9 cellular contexts compared by ENCODE assay signal in genomic region chr12:3097836-3098235, GRCh38. TPM values are rescaled to one million over a fixed set of nuclear protein-coding genes. Genes with fewer than 3 reads are reported as not detected.
DNase-seq lines count a peak whose midpoint lies in the region; ATAC-seq and TF ChIP-seq lines count a peak whose summit lies in the region.
"Had no signal": no experiment of that assay in that cellular context is flagged by ENCODE, and none has a peak within 500 bp of the region (broad histone marks: within the 10 kb centered on the region; RNA-seq: fewer than 3 reads in every experiment).

No MANE protein-coding gene starts in this region.

- peaks cover 10% of the 10 kb centered on the region for H3K36me3 Mint-ChIP-seq in activated B cell treated with CpG ODN at 0.5 μM for 24 hours (ENCODE audit: low read depth)

- no peak overlapping the region for H2AFZ ChIP-seq in neuronal stem cell (ENCODE audit: low read length)

- H3K4me2 ChIP-seq in neuronal stem cell (ENCODE audit: insufficient read depth, low read length, poor library complexity, severe bottlenecking) = no peak overlapping the region

- H3K14ac ChIP-seq in neuronal stem cell (ENCODE audit: low read length) = no peak overlapping the region

- no peak for TF ChIP-seq EP300 in gastroesophageal sphincter (IDR thresholded peaks at IDR 0.05)

- H3K4me1 ChIP-seq in gastroesophageal sphincter = peaks cover 0 to 47% (median 16%) of the 10 kb centered on the region in 3 donors
- peaks cover 4 to 6% of the 10 kb centered on the region in 2 donors for H3K4me1 ChIP-seq in neuronal stem cell (ENCODE audit: control insufficient read depth in 2 of 2, insufficient read depth in 1 of 2, low read depth in 1 of 2, low read length in 2 of 2)
- H3K4me1 ChIP-seq in uterus = peaks cover 6 to 18% of the 10 kb centered on the region in 2 donors

- ATAC-seq in activated B cell treated with CpG ODN at 0.5 μM for 24 hours (ENCODE audit: low read depth) (no peak), gastroesophageal sphincter (no peak)
- ATAC-seq: Panc1 had no signal

- H3K4ac ChIP-seq in neuronal stem cell (ENCODE audit: low read length) = no peak overlapping the region

- no peak overlapping the region for H3K23ac ChIP-seq in neuronal stem cell (ENCODE audit: low read depth, low read length, poor library complexity)

- TF ChIP-seq CTCF in activated B cell treated with CpG ODN at 0.5 μM for 24 hours (IDR thresholded peaks at IDR 0.05) = no peak
- no peak for TF ChIP-seq CTCF in gastroesophageal sphincter (IDR thresholded peaks at IDR 0.05)
- no peak for TF ChIP-seq CTCF in uterus (IDR thresholded peaks at IDR 0.05)

- no peak overlapping the region for H2BK12ac ChIP-seq in neuronal stem cell (ENCODE audit: low read length)

- H3K27ac Mint-ChIP-seq in activated B cell treated with CpG ODN at 0.5 μM for 24 hours = no peak overlapping the region

- POLR2A ChIA-PET in activated B cell treated with CpG ODN at 0.5 μM for 24 hours (lab: Charles Lee) = no interaction called here

- peaks cover 12% of the 10 kb centered on the region for H3K4me1 Mint-ChIP-seq in activated B cell treated with CpG ODN at 0.5 μM for 24 hours

- no peak overlapping the region for H2BK5ac ChIP-seq in neuronal stem cell (ENCODE audit: low read length)

- intact Hi-C loops in activated B cell treated with CpG ODN at 0.5 μM for 24 hours (cut with micrococcal nuclease) = no loop called here
- intact Hi-C loops in uterus (cut with DNase I; ENCODE audit: low total_unique reads) = no loop called here
- intact Hi-C loops in posterior vena cava (cut with DNase I) = no loop called here

- CTCF ChIA-PET in activated B cell treated with CpG ODN at 0.5 μM for 24 hours (lab: Charles Lee) = no interaction called here

- H3K9ac ChIP-seq in neuronal stem cell (ENCODE audit: low read depth, low read length, poor library complexity) = no peak overlapping the region

- H3K18ac ChIP-seq in neuronal stem cell (ENCODE audit: low read length) = peak overlapping the region; percentile 15

- H3K27me3 Mint-ChIP-seq in activated B cell treated with CpG ODN at 0.5 μM for 24 hours = no peaks in the 10 kb centered on the region

- peak overlapping the region; percentile 38 for H3K4me3 Mint-ChIP-seq in activated B cell treated with CpG ODN at 0.5 μM for 24 hours
- H3K4me3 Mint-ChIP-seq: WTC11 had no signal

- H3K9me3 Mint-ChIP-seq in activated B cell treated with CpG ODN at 0.5 μM for 24 hours = peaks cover 19% of the 10 kb centered on the region

- H3K27ac ChIP-seq in gastroesophageal sphincter = peak overlapping the region in 3 of 4 donors; percentile 63 to 74 (median 73)
- H3K27ac ChIP-seq in neuronal stem cell (replicated peaks; ENCODE audit: low read length) = no peak overlapping the region
- H3K27ac ChIP-seq in uterus = peak overlapping the region; percentile 88 to 90

- H4K8ac ChIP-seq in neuronal stem cell (ENCODE audit: low read depth, low read length) = no peak overlapping the region

- H3K27me3 ChIP-seq in gastroesophageal sphincter = no peaks in the 10 kb centered on the region
- H3K27me3 ChIP-seq in neuronal stem cell (ENCODE audit: control insufficient read depth in 3 of 3, insufficient read depth in 3 of 3, low read depth in 1 of 3, low read length in 3 of 3) = no peaks in the 10 kb centered on the region
- no peaks in the 10 kb centered on the region for H3K27me3 ChIP-seq in uterus

- H2BK120ac ChIP-seq in neuronal stem cell (ENCODE audit: low read depth, low read length) = no peak overlapping the region

- H3K4me3 ChIP-seq in gastroesophageal sphincter (peak overlapping the region in 1 of 2 donors; percentile 17), neuronal stem cell (ENCODE audit: low read length in 2 of 2) (peak overlapping the region in 1 of 2 donors; percentile 42), uterus (peak overlapping the region in 1 of 2 donors; percentile 11)

- no peak overlapping the region for H2AK5ac ChIP-seq in neuronal stem cell (ENCODE audit: low read depth, low read length)

- H3K9me3 ChIP-seq in gastroesophageal sphincter (peaks cover 0 to 6% (median 0%) of the 10 kb centered on the region in 3 donors), neuronal stem cell (replicated peaks in 1 of 2; ENCODE audit: control insufficient read depth in 2 of 2, insufficient read depth in 1 of 2, low read depth in 1 of 2, low read length in 2 of 2) (peaks cover 6 to 15% of the 10 kb centered on the region in 2 donors), uterus (no peaks in the 10 kb centered on the region)

- peak overlapping the region; percentile 38 for H2BK15ac ChIP-seq in neuronal stem cell (ENCODE audit: low read length)

- no peak for DNase-seq in activated B cell treated with CpG ODN at 0.5 μM for 24 hours
- no peak for DNase-seq in neuronal stem cell (ENCODE audit: low spot score)
- DNase-seq in uterus = no peak
- DNase-seq in posterior vena cava (ENCODE audit: low spot score) = no peak
- no peak for DNase-seq in T-helper 1 cell
- DNase-seq in NCI-H2196 (lab: John Stamatoyannopoulos, UW; ENCODE audit: unreplicated experiment) = no peak

- TF ChIP-seq POLR2A in gastroesophageal sphincter (IDR thresholded peaks at IDR 0.05) (no peak), uterus (IDR thresholded peaks at IDR 0.05) (no peak)

- no peak overlapping the region for H4K91ac ChIP-seq in neuronal stem cell (ENCODE audit: low read depth, low read length, poor library complexity)

- WGBS in gastroesophageal sphincter (ENCODE audit: low coverage in 1 of 2), 2 donors = 62% methylated on average over 5 of the region's 9 CpGs; no CpG with 5 or more reads in 1 of the 2 donors
- WGBS in neuronal stem cell (ENCODE audit: extremely low coverage in 2 of 2, insufficient read length in 2 of 2, insufficient replicate concordance in 1 of 2), 2 donors = no CpG with 5 or more reads among the region's 9 CpGs

- H3K79me1 ChIP-seq in neuronal stem cell (ENCODE audit: low read depth, low read length) = peaks cover 3% of the 10 kb centered on the region

- H3K36me3 ChIP-seq in gastroesophageal sphincter (peaks cover 0 to 3% of the 10 kb centered on the region in 2 donors), neuronal stem cell (replicated peaks in 1 of 2; ENCODE audit: control insufficient read depth in 2 of 2, insufficient read depth in 2 of 2, low read length in 2 of 2) (peaks cover 0 to 2% of the 10 kb centered on the region in 2 donors), uterus (no peaks in the 10 kb centered on the region)

RNA-seq across cellular contexts. Expression of gene TSPAN9, which starts 20.7 kb away (rescaled TPM):
- total RNA-seq in activated B cell treated with CpG ODN at 0.5 μM for 24 hours (0.20 and 0.54 TPM in 2 replicates), gastroesophageal sphincter (10 to 100 TPM; 19.5 to 30.2 (median 26.0) TPM), uterus (100 to 1,000 TPM in 1 of 4 donors, 10 to 100 TPM in 3; 47.9 to 106 (median 65.1) TPM), posterior vena cava (10 to 100 TPM; 34.2 to 38.5 TPM)
- 12.5 TPM for polyA plus RNA-seq in neuronal stem cell (2013, experiment 1 of 2)
- polyA plus RNA-seq in neuronal stem cell (2013, experiment 2 of 2) = 12.5 TPM

Comparison
In these comparisons a context has a peak if more than half of its experiments do, and no peak if none do; other contexts are left out.
1. RNA of gene TSPAN9, which starts 20.7 kb away (total RNA-seq): 47.9 to 106 TPM in uterus, 34.2 to 38.5 TPM in posterior vena cava and 19.5 to 30.2 TPM in gastroesophageal sphincter; 0.20 to 0.54 TPM in activated B cell treated with CpG ODN at 0.5 μM for 24 hours; every median in the first group is over 10 times any median in the second.